Comparison of ENCODE assay signal across 1 cellular context in genomic region chr14:50475460-50475859, GRCh38.
TF ChIP-seq lines count a peak whose summit lies in the region.

No MANE protein-coding gene starts in this region.

TF ChIP-seq in HepG2, 621 proteins besides CTCF, POLR2A, EP300 and RAD21:
- TF ChIP-seq ARID5B (CRISPR knock-in tag; IDR thresholded peaks at IDR 0.05) = peak; percentile 33; the same call in 1 of the 2 replicates
- TF ChIP-seq HNF4A (CRISPR knock-in tag; IDR thresholded peaks at IDR 0.05) = peak; percentile 12; the same call in 1 of the 2 replicates
- no peak for TF ChIP-seq NBN (conservative IDR thresholded peaks at IDR 0.05)
- TF ChIP-seq ARID3A (IDR thresholded peaks at IDR 0.05; ENCODE audit: low read depth, low read length) = 0 out of 2 replicates have a peak, but pooled peaks have one; percentile 14
- peak; percentile 66; the same call in 1 of the 3 replicates for TF ChIP-seq MXI1 (IDR thresholded peaks at IDR 0.05; ENCODE audit: borderline replicate concordance, low read depth, low read length)
- peak; percentile 74 for TF ChIP-seq MNT (IDR thresholded peaks at IDR 0.05)
- TF ChIP-seq FOXA3 (CRISPR knock-in tag; IDR thresholded peaks at IDR 0.05) = peak; percentile 20; the same call in 1 of the 2 replicates
- TF ChIP-seq HHEX (CRISPR knock-in tag; IDR thresholded peaks at IDR 0.05) = peak; percentile 67
- no peak for TF ChIP-seq TIGD3 (CRISPR knock-in tag; IDR thresholded peaks at IDR 0.05; ENCODE audit: borderline replicate concordance)
- TF ChIP-seq SAP130 (CRISPR knock-in tag; IDR thresholded peaks at IDR 0.05; ENCODE audit: low read depth) = peak; percentile 78
- TF ChIP-seq SMC3 (IDR thresholded peaks at IDR 0.05; ENCODE audit: low read length) = no peak
- TF ChIP-seq NFAT5 (CRISPR knock-in tag; IDR thresholded peaks at IDR 0.05) = no peak
